ENCODE assay signal across 9 cellular contexts in genomic region chr2:234949762-234950434, GRCh38. TPM values are rescaled to one million over a fixed set of nuclear protein-coding genes. Genes with fewer than 3 reads are reported as not detected.
A peak's percentile ranks its signal among the peaks of the same experiment; 100 is the strongest.
DNase-seq lines count a peak whose midpoint lies in the region; ATAC-seq, FAIRE-seq and TF ChIP-seq lines count a peak whose summit lies in the region.
"Had no signal": no experiment of that assay in that cellular context is flagged by ENCODE, and none has a peak within 500 bp of the region (broad histone marks: within the 10 kb centered on the region; RNA-seq: fewer than 3 reads in every experiment).

No MANE protein-coding gene starts in this region.

- TF ChIP-seq CTCF in CD14-positive monocyte (IDR thresholded peaks at IDR 0.05) = no peak
- no peak for TF ChIP-seq CTCF in PC-3 (conservative IDR thresholded peaks at IDR 0.05; ENCODE audit: low read depth, low read length)
- no peak for TF ChIP-seq CTCF in endothelial cell of umbilical vein (IDR thresholded peaks at IDR 0.05; ENCODE audit: extremely low read depth in 1 of 2, insufficient read depth in 1 of 2, low read depth in 1 of 2, low read length in 2 of 2)
- TF ChIP-seq CTCF in neural crest cell (conservative IDR thresholded peaks at IDR 0.05) = no peak

- ATAC-seq in PC-3 (peak; percentile 16; the same call in 1 of the 2 replicates), HG03039 (IDR thresholded peaks at IDR 0.05; ENCODE audit: unreplicated experiment) (no peak)

- H4K20me1 ChIP-seq in PC-3 (ENCODE audit: low read length) (0 out of 2 replicates have a peak, but pooled peaks cover 4% of the 10 kb centered on the region), endothelial cell of umbilical vein (replicated peaks; ENCODE audit: control insufficient read depth, extremely low read depth, insufficient read depth, low read length) (no peaks in the 10 kb centered on the region)

- H3K36me3 ChIP-seq in PC-3 (ENCODE audit: low read depth, low read length) = no peaks in the 10 kb centered on the region
- H3K36me3 ChIP-seq in endothelial cell of umbilical vein (ENCODE audit: control insufficient read depth in 2 of 2, extremely low read depth in 1 of 2, insufficient read depth in 2 of 2, low read length in 2 of 2) = no peaks in the 10 kb centered on the region

- POLR2A ChIA-PET in PC-3 (lab: Charles Lee; ENCODE audit: unreplicated experiment) = interaction anchor here (0.6 kb wide), 1 partner anchor 260 kb away, joined by 7 read pairs; no protein-coding TSS in a partner anchor
- POLR2A ChIA-PET in endothelial cell of umbilical vein (lab: Charles Lee) = interaction anchor here (0.6 kb wide), 1 partner anchor 282 kb away, joined by 4 read pairs; no protein-coding TSS in a partner anchor

- no peaks in the 10 kb centered on the region for H3K9me1 ChIP-seq in endothelial cell of umbilical vein (replicated peaks; ENCODE audit: control insufficient read depth, extremely low read depth, insufficient read depth, low read length)

- no peak overlapping the region for H3K4me3 ChIP-seq in PC-3 (ENCODE audit: low read length)
- H3K4me3 ChIP-seq in endothelial cell of umbilical vein (replicated peaks in 1 of 3; ENCODE audit: insufficient read depth in 1 of 3, low read depth in 1 of 3, low read length in 3 of 3) = no peak overlapping the region

- peaks cover 0 to 16% (median 6%) of the 10 kb centered on the region in 7 donors for H3K9me3 Mint-ChIP-seq in CD14-positive monocyte
- H3K9me3 Mint-ChIP-seq in neural crest cell = no peaks in the 10 kb centered on the region

- H2AFZ ChIP-seq in PC-3 (ENCODE audit: low read length) = no peak overlapping the region
- H2AFZ ChIP-seq in endothelial cell of umbilical vein (ENCODE audit: low read depth, low read length) = no peak overlapping the region

- intact Hi-C loops in CD14-positive monocyte (cut with micrococcal nuclease) = no loop called here
- intact Hi-C loops in PC-3 (cut with micrococcal nuclease) = loop anchor here (2.0 to 10.0 kb wide), 5 partner anchors 69 to 395 kb away; no protein-coding TSS in a partner anchor
- intact Hi-C loops in endothelial cell of umbilical vein (cut with micrococcal nuclease) = loop anchor here (1.0 to 10.0 kb wide), 4 partner anchors 108 to 975 kb away; no protein-coding TSS in a partner anchor

- DNase-seq in CD14-positive monocyte (ENCODE audit: low spot score) = no peak
- peak; percentile 66 for DNase-seq in PC-3
- peak; percentile 14 for DNase-seq in endothelial cell of umbilical vein (ENCODE audit: low read depth, low spot score)
- no peak for DNase-seq in neural crest cell (ENCODE audit: low read depth, low spot score)
- no peak for DNase-seq in NCI-H446 (lab: John Stamatoyannopoulos, UW)
- no peak for DNase-seq in NOMO-1 (lab: John Stamatoyannopoulos, UW; ENCODE audit: unreplicated experiment in 2 of 2)
- DNase-seq in occipital lobe (lab: John Stamatoyannopoulos, UW) = no peak
- DNase-seq: stimulated activated CD4-positive, alpha-beta T cell treated with anti-CD3 and anti-CD28 coated beads, Interleukin-1b, Interleukin-23, amount 100 ng/mL, for 48 hours had no signal

- TF ChIP-seq POLR2A in endothelial cell of umbilical vein (IDR thresholded peaks at IDR 0.05; ENCODE audit: low read depth, low read length) = no peak

- CTCF ChIA-PET in PC-3 (lab: Charles Lee) = no interaction called here
- CTCF ChIA-PET in endothelial cell of umbilical vein (lab: Charles Lee) = interaction anchor here (0.7 to 1.8 kb wide), 13 partner anchors 20 to 405 kb away, joined by 3 to 10 read pairs (median 3); no protein-coding TSS in a partner anchor

- BruUV-seq in PC-3 (replicated peaks; lab: Mats Ljungman, UMichigan) (no TSS peak), endothelial cell of umbilical vein (replicated peaks; lab: Mats Ljungman, UMichigan) (no TSS peak)

- dilution Hi-C loops in endothelial cell of umbilical vein (cut with MboI; ENCODE audit: extremely low pct_ligation_motif_present, low sequenced_read_pairs) = no loop called here

- H3K27me3 Mint-ChIP-seq in CD14-positive monocyte (ENCODE audit: low read depth in 3 of 3) (peaks cover 62 to 68% (median 63%) of the 10 kb centered on the region in 3 donors), neural crest cell (ENCODE audit: low read depth) (peaks cover 5% of the 10 kb centered on the region)

- no peaks in the 10 kb centered on the region for H3K9me2 ChIP-seq in PC-3 (replicated peaks; ENCODE audit: low read length)

- H3K9me3 ChIP-seq in PC-3 (ENCODE audit: low read length) = no peaks in the 10 kb centered on the region
- no peaks in the 10 kb centered on the region for H3K9me3 ChIP-seq in endothelial cell of umbilical vein (replicated peaks; ENCODE audit: control insufficient read depth, insufficient read depth, low read length)

- H3K4me1 Mint-ChIP-seq in CD14-positive monocyte (peaks cover 26% of the 10 kb centered on the region), neural crest cell (peaks cover 43% of the 10 kb centered on the region)

- H3K4me1 ChIP-seq in PC-3 (ENCODE audit: insufficient read depth, low read length) (peaks cover 26% of the 10 kb centered on the region), endothelial cell of umbilical vein (ENCODE audit: control insufficient read depth, extremely low read depth, insufficient read depth, low read length) (peaks cover 19% of the 10 kb centered on the region)

- H3K4me2 ChIP-seq in PC-3 (ENCODE audit: low read length) = no peak overlapping the region
- no peak overlapping the region for H3K4me2 ChIP-seq in endothelial cell of umbilical vein (ENCODE audit: insufficient read depth, low read length)

- H3K36me3 Mint-ChIP-seq in CD14-positive monocyte (peaks cover 7 to 13% of the 10 kb centered on the region in 2 donors), neural crest cell (ENCODE audit: low read depth) (no peaks in the 10 kb centered on the region)

- H3K27ac ChIP-seq in PC-3 (ENCODE audit: low read length) (no peak overlapping the region), endothelial cell of umbilical vein (ENCODE audit: insufficient read depth, low read depth, low read length) (no peak overlapping the region)

- peaks cover 28% of the 10 kb centered on the region for H3K79me2 ChIP-seq in PC-3 (ENCODE audit: low read length)
- H3K79me2 ChIP-seq in endothelial cell of umbilical vein (ENCODE audit: control insufficient read depth, insufficient read depth, low read length) = peaks cover 30% of the 10 kb centered on the region

- no peaks in the 10 kb centered on the region for H3F3A ChIP-seq in PC-3 (ENCODE audit: low read length, unreplicated experiment)

- H3K9ac ChIP-seq in PC-3 (ENCODE audit: low read length) (no peak overlapping the region), endothelial cell of umbilical vein (replicated peaks; ENCODE audit: extremely low read depth, insufficient read depth, low read length) (no peak overlapping the region)

- no peak for FAIRE-seq in endothelial cell of umbilical vein (lab: Jason Lieb, UNC)

- H3K27ac Mint-ChIP-seq in CD14-positive monocyte (no peak overlapping the region), neural crest cell (ENCODE audit: unreplicated experiment) (peak overlapping the region; percentile 39)

- H3K27me3 ChIP-seq in PC-3 (ENCODE audit: low read length) = no peaks in the 10 kb centered on the region
- H3K27me3 ChIP-seq in endothelial cell of umbilical vein (ENCODE audit: control insufficient read depth in 2 of 2, insufficient read depth in 2 of 2, low read length in 2 of 2) = no peaks in the 10 kb centered on the region

- peak overlapping the region; percentile 44 to 95 for H3K4me3 Mint-ChIP-seq in CD14-positive monocyte
- H3K4me3 Mint-ChIP-seq in neural crest cell = peak overlapping the region; percentile 75

TF ChIP-seq in endothelial cell of umbilical vein, 7 proteins besides CTCF, POLR2A, EP300 and RAD21:
- TF ChIP-seq GATA2 (IDR thresholded peaks at IDR 0.05; ENCODE audit: insufficient read depth, insufficient read length, low read depth, low read length) (no peak), JUN (IDR thresholded peaks at IDR 0.05; ENCODE audit: borderline replicate concordance, insufficient read depth, insufficient read length, low read depth) (no peak), MYC (IDR thresholded peaks at IDR 0.05; ENCODE audit: low read depth, low read length) (no peak), EZH2 (IDR thresholded peaks at IDR 0.05; ENCODE audit: borderline replicate concordance, low read depth, low read length, severe bottlenecking) (no peak), POLR2AphosphoS5 (IDR thresholded peaks at IDR 0.05; ENCODE audit: insufficient read depth, low read depth, low read length) (no peak), FOS (IDR thresholded peaks at IDR 0.05; ENCODE audit: borderline replicate concordance, insufficient read depth, low read length) (no peak)
- TF ChIP-seq, protein P1, sequence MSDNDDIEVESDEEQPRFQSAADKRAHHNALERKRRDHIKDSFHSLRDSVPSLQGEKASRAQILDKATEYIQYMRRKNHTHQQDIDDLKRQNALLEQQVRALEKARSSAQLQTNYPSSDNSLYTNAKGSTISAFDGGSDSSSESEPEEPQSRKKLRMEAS (IDR thresholded peaks at IDR 0.05; ENCODE audit: insufficient read depth, insufficient read length) = no peak

RNA-seq across cellular contexts. Expression of gene SH3BP4, which starts 1.9 kb away (rescaled TPM):
- polyA plus RNA-seq in CD14-positive monocyte (1 to 10 TPM in 1 of 2 donors, under 1 TPM in 1; 0.66 to 1.6 TPM), endothelial cell of umbilical vein (69.3 and 85.2 TPM in 2 replicates)
- total RNA-seq in PC-3 (2014; rRNA removed) (35.2 and 47.3 TPM in 2 replicates), endothelial cell of umbilical vein (100.0 and 105 TPM in 2 replicates), neural crest cell (32.1 and 37.1 TPM in 2 replicates), occipital lobe (5.5 TPM)
- polyA plus RNA-seq in endothelial cell of umbilical vein (2011; cell fraction: cytosol; rRNA removed) = 69.0 and 71.6 TPM in 2 replicates
- 86.3 and 102 TPM in 2 replicates for polyA plus RNA-seq in endothelial cell of umbilical vein (2011; cell fraction: nucleus; rRNA removed)
- 59.1 and 63.6 TPM in 2 replicates for polyA plus RNA-seq in endothelial cell of umbilical vein (2012)
- 178 and 188 TPM in 2 replicates for polyA minus RNA-seq in endothelial cell of umbilical vein
- polyA minus RNA-seq in endothelial cell of umbilical vein (2011; cell fraction: cytosol; rRNA and poly(A)+ RNA removed) = 15.5 TPM
- 110 and 132 TPM in 2 replicates for polyA minus RNA-seq in endothelial cell of umbilical vein (2011; cell fraction: nucleus; rRNA and poly(A)+ RNA removed)

Comparison
In these comparisons a context has a peak if more than half of its experiments do, and no peak if none do; other contexts are left out.
1. DNase-seq: peak in PC-3 (single experiment) and endothelial cell of umbilical vein (single experiment); none in CD14-positive monocyte (single experiment), neural crest cell (single experiment), NCI-H446 (0 of 2), NOMO-1 (0 of 2) and occipital lobe (single experiment).
2. intact Hi-C loops: an anchor here in PC-3 (2.0 to 10.0 kb wide) and endothelial cell of umbilical vein (1.0 to 10.0 kb wide); none called in CD14-positive monocyte.